Comparison of ENCODE assay signal across 15 cellular contexts in genomic region chr1:115665746-115666145, GRCh38.
"Had no signal": no experiment of that assay in that cellular context is flagged by ENCODE, and none has a peak within 500 bp of the region (broad histone marks: within the 10 kb centered on the region; RNA-seq: fewer than 3 reads in every experiment).

No MANE protein-coding gene starts in this region.

- H3K4me3 Mint-ChIP-seq: dendritic cell treated with granulocyte-macrophage colony-stimulating factor and Interleukin-4, amounts not matched to agents 40 ng/mL and 50 ng/mL, for 4 days; effector memory CD8-positive, alpha-beta T cell; natural killer cell treated with Interleukin-12 subunit alpha and Interleukin-12 subunit beta and Interleukin-15 and Interleukin-18, amount 100 ng/mL, for 72 hours had no signal

- DNase-seq: activated CD4-positive, alpha-beta T cell treated with anti-CD3 and anti-CD28 coated beads, Interleukin-2, amount 50 U/mL, for 1 hour; activated naive CD4-positive, alpha-beta T cell treated with Interleukin-2 at 50 U/mL for 16 hours; activated T-cell treated with anti-CD3 and anti-CD28 coated beads for 4 hours; anterior cingulate cortex; effector memory CD8-positive, alpha-beta T cell; foreskin melanocyte; mesenchymal stem cell; stimulated activated naive CD8-positive, alpha-beta T cell treated with anti-CD3 and anti-CD28 coated beads, Interleukin-15, Interleukin-2, amounts not matched to agents 100 U/mL and 50 U/mL, for 24 hours; upper lobe of right lung had no signal

- H3K4me1 ChIP-seq: upper lobe of right lung had no signal

- H3K27me3 Mint-ChIP-seq: dendritic cell treated with granulocyte-macrophage colony-stimulating factor and Interleukin-4, amounts not matched to agents 40 ng/mL and 50 ng/mL, for 4 days; effector memory CD8-positive, alpha-beta T cell; natural killer cell treated with Interleukin-12 subunit alpha and Interleukin-12 subunit beta and Interleukin-15 and Interleukin-18, amount 100 ng/mL, for 72 hours had no signal

- H3K9me3 ChIP-seq: breast epithelium, upper lobe of right lung had no signal

- H3K9me3 Mint-ChIP-seq: effector memory CD8-positive, alpha-beta T cell; natural killer cell treated with Interleukin-12 subunit alpha and Interleukin-12 subunit beta and Interleukin-15 and Interleukin-18, amount 100 ng/mL, for 72 hours had no signal

- H3K27ac ChIP-seq: breast epithelium, epithelial cell of prostate, upper lobe of right lung had no signal

- H3K36me3 Mint-ChIP-seq: natural killer cell treated with Interleukin-12 subunit alpha and Interleukin-12 subunit beta and Interleukin-15 and Interleukin-18, amount 100 ng/mL, for 72 hours had no signal

- ATAC-seq: effector memory CD8-positive, alpha-beta T cell; natural killer cell treated with Interleukin-12 subunit alpha and Interleukin-12 subunit beta and Interleukin-15 and Interleukin-18, amount 100 ng/mL, for 72 hours; stimulated activated naive CD8-positive, alpha-beta T cell treated with anti-CD3 and anti-CD28 coated beads, Interleukin-15, Interleukin-2, amounts not matched to agents 100 U/mL and 50 U/mL, for 24 hours; upper lobe of right lung had no signal

- H3K27me3 ChIP-seq: breast epithelium, right atrium auricular region, upper lobe of right lung had no signal

- H3K27ac Mint-ChIP-seq: dendritic cell treated with granulocyte-macrophage colony-stimulating factor and Interleukin-4, amounts not matched to agents 40 ng/mL and 50 ng/mL, for 4 days; effector memory CD8-positive, alpha-beta T cell had no signal

- H3K36me3 ChIP-seq: breast epithelium had no signal

- H3K4me3 ChIP-seq: breast epithelium, right atrium auricular region, smooth muscle cell, upper lobe of right lung had no signal

- H3K4me2 ChIP-seq: smooth muscle cell had no signal
